Comparison of ENCODE assay signal across 25 cellular contexts in the genomic region with DNA sequence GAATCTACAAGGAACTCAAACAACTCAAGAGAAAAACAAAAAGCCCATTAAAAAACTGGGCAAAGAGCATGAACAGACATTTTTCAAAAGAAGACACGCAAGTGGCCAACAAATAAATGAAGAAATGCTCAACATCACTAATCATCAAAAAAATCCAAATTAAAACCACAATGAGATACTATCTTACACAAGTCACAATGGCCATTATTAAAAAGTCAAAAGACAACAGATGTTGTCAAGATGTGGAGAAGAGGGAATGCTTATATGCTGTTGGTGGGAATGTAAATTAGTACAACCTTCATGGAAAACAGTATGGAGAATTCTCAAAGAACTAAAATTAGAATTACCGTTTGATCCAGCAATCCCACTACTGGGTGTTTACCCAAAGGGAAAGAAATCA. TPM values are rescaled to one million over a fixed set of nuclear protein-coding genes. Genes with fewer than 3 reads are reported as not detected.
"Had no signal": no experiment of that assay in that cellular context is flagged by ENCODE, and none has a peak within 500 bp of the region (broad histone marks: within the 10 kb centered on the region; RNA-seq: fewer than 3 reads in every experiment).

No MANE protein-coding gene starts in this region.

- DNase-seq: effector CD4-positive, alpha-beta T cell; esophagus squamous epithelium; heart left ventricle; hippocampal formation; left colon; left ventricle myocardium superior; mucosa of descending colon; naive thymus-derived CD8-positive, alpha-beta T cell; sigmoid colon; stimulated activated CD4-positive, alpha-beta T cell treated with anti-CD3 and anti-CD28 coated beads, Interleukin-12 subunit alpha, Interleukin-12 subunit beta, amount 100 ng/mL, for 4 hours; stimulated activated naive CD4-positive, alpha-beta T cell treated with Interleukin-2 at 50 U/mL for 16 hours; thyroid gland had no signal

- FAIRE-seq: frontal cortex, urothelium cell line had no signal

- H3K4me3 ChIP-seq: coronary artery, esophagus squamous epithelium, heart left ventricle, lung, mucosa of descending colon, right atrium auricular region, sigmoid colon, skin epidermis, thyroid gland had no signal

- H3K27ac Mint-ChIP-seq: naive thymus-derived CD8-positive, alpha-beta T cell; type B pancreatic cell had no signal

- H3K4me3 Mint-ChIP-seq: naive thymus-derived CD8-positive, alpha-beta T cell; type B pancreatic cell had no signal

- ATAC-seq: heart left ventricle; left colon; left ventricle myocardium superior; mucosa of descending colon; naive thymus-derived CD8-positive, alpha-beta T cell had no signal

- H3K27me3 Mint-ChIP-seq: naive thymus-derived CD8-positive, alpha-beta T cell; type B pancreatic cell had no signal

RNA-seq across cellular contexts. Expression of a gene that starts 25.5 kb away (rescaled TPM):
- total RNA-seq: dermis microvascular lymphatic vessel endothelial cell; epithelial cell of proximal tubule; frontal cortex; glomerular endothelial cell; heart left ventricle; kidney epithelial cell; left colon; left ventricle myocardium superior; lung; mucosa of descending colon; naive thymus-derived CD8-positive, alpha-beta T cell; osteocyte; posterior vena cava; right atrium auricular region; thyroid gland had no signal
